ENCODE assay signal across 2 cellular contexts in the genomic region with DNA sequence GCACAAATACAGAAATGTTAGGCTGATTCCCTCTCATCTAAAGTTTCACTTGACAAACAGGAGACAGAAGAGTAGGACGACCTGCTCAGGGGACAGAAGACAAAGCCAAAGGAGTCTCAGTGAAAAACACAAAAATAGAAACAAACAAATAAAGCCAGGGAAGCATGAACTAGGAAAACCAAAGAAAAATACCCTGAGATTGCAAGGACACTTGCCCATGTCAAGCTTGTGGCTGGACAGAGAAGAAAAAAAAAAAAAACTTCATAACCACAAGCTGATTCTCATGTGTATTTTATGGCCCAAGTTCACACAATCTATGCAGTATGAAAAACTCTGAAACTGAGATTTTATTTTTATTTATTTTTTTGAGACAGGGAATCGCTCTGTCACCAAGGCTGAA.
TF ChIP-seq lines count a peak whose summit lies in the region.

No MANE protein-coding gene starts in this region.

TF ChIP-seq in A549, 52 proteins besides CTCF, POLR2A, EP300 and RAD21:
- TF ChIP-seq, protein P1, sequence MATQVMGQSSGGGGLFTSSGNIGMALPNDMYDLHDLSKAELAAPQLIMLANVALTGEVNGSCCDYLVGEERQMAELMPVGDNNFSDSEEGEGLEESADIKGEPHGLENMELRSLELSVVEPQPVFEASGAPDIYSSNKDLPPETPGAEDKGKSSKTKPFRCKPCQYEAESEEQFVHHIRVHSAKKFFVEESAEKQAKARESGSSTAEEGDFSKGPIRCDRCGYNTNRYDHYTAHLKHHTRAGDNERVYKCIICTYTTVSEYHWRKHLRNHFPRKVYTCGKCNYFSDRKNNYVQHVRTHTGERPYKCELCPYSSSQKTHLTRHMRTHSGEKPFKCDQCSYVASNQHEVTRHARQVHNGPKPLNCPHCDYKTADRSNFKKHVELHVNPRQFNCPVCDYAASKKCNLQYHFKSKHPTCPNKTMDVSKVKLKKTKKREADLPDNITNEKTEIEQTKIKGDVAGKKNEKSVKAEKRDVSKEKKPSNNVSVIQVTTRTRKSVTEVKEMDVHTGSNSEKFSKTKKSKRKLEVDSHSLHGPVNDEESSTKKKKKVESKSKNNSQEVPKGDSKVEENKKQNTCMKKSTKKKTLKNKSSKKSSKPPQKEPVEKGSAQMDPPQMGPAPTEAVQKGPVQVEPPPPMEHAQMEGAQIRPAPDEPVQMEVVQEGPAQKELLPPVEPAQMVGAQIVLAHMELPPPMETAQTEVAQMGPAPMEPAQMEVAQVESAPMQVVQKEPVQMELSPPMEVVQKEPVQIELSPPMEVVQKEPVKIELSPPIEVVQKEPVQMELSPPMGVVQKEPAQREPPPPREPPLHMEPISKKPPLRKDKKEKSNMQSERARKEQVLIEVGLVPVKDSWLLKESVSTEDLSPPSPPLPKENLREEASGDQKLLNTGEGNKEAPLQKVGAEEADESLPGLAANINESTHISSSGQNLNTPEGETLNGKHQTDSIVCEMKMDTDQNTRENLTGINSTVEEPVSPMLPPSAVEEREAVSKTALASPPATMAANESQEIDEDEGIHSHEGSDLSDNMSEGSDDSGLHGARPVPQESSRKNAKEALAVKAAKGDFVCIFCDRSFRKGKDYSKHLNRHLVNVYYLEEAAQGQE (IDR thresholded peaks at IDR 0.05), result no peak
- TF ChIP-seq POLR2AphosphoS2 (conservative IDR thresholded peaks at IDR 0.05; ENCODE audit: low read length), result no peak
- TF ChIP-seq, protein P2, sequence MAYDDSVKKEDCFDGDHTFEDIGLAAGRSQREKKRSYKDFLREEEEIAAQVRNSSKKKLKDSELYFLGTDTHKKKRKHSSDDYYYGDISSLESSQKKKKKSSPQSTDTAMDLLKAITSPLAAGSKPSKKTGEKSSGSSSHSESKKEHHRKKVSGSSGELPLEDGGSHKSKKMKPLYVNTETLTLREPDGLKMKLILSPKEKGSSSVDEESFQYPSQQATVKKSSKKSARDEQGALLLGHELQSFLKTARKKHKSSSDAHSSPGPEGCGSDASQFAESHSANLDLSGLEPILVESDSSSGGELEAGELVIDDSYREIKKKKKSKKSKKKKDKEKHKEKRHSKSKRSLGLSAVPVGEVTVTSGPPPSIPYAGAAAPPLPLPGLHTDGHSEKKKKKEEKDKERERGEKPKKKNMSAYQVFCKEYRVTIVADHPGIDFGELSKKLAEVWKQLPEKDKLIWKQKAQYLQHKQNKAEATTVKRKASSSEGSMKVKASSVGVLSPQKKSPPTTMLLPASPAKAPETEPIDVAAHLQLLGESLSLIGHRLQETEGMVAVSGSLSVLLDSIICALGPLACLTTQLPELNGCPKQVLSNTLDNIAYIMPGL (CRISPR knock-in tag; IDR thresholded peaks at IDR 0.05; ENCODE audit: borderline replicate concordance), result no peak
- TF ChIP-seq FOXS1 (CRISPR knock-in tag; IDR thresholded peaks at IDR 0.05), result no peak
- TF ChIP-seq, protein P3, sequence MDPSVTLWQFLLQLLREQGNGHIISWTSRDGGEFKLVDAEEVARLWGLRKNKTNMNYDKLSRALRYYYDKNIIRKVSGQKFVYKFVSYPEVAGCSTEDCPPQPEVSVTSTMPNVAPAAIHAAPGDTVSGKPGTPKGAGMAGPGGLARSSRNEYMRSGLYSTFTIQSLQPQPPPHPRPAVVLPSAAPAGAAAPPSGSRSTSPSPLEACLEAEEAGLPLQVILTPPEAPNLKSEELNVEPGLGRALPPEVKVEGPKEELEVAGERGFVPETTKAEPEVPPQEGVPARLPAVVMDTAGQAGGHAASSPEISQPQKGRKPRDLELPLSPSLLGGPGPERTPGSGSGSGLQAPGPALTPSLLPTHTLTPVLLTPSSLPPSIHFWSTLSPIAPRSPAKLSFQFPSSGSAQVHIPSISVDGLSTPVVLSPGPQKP (IDR thresholded peaks at IDR 0.05; ENCODE audit: low read depth, low read length), result no peak

TF ChIP-seq in GM23338, 12 proteins besides CTCF, POLR2A, EP300 and RAD21 (continued from another document):
- no peak for TF ChIP-seq ZNF331 (CRISPR knock-in tag; IDR thresholded peaks at IDR 0.05; ENCODE audit: low read depth)
- TF ChIP-seq NANOG (IDR thresholded peaks at IDR 0.05; ENCODE audit: borderline replicate concordance), result no peak
- TF ChIP-seq, protein P4, sequence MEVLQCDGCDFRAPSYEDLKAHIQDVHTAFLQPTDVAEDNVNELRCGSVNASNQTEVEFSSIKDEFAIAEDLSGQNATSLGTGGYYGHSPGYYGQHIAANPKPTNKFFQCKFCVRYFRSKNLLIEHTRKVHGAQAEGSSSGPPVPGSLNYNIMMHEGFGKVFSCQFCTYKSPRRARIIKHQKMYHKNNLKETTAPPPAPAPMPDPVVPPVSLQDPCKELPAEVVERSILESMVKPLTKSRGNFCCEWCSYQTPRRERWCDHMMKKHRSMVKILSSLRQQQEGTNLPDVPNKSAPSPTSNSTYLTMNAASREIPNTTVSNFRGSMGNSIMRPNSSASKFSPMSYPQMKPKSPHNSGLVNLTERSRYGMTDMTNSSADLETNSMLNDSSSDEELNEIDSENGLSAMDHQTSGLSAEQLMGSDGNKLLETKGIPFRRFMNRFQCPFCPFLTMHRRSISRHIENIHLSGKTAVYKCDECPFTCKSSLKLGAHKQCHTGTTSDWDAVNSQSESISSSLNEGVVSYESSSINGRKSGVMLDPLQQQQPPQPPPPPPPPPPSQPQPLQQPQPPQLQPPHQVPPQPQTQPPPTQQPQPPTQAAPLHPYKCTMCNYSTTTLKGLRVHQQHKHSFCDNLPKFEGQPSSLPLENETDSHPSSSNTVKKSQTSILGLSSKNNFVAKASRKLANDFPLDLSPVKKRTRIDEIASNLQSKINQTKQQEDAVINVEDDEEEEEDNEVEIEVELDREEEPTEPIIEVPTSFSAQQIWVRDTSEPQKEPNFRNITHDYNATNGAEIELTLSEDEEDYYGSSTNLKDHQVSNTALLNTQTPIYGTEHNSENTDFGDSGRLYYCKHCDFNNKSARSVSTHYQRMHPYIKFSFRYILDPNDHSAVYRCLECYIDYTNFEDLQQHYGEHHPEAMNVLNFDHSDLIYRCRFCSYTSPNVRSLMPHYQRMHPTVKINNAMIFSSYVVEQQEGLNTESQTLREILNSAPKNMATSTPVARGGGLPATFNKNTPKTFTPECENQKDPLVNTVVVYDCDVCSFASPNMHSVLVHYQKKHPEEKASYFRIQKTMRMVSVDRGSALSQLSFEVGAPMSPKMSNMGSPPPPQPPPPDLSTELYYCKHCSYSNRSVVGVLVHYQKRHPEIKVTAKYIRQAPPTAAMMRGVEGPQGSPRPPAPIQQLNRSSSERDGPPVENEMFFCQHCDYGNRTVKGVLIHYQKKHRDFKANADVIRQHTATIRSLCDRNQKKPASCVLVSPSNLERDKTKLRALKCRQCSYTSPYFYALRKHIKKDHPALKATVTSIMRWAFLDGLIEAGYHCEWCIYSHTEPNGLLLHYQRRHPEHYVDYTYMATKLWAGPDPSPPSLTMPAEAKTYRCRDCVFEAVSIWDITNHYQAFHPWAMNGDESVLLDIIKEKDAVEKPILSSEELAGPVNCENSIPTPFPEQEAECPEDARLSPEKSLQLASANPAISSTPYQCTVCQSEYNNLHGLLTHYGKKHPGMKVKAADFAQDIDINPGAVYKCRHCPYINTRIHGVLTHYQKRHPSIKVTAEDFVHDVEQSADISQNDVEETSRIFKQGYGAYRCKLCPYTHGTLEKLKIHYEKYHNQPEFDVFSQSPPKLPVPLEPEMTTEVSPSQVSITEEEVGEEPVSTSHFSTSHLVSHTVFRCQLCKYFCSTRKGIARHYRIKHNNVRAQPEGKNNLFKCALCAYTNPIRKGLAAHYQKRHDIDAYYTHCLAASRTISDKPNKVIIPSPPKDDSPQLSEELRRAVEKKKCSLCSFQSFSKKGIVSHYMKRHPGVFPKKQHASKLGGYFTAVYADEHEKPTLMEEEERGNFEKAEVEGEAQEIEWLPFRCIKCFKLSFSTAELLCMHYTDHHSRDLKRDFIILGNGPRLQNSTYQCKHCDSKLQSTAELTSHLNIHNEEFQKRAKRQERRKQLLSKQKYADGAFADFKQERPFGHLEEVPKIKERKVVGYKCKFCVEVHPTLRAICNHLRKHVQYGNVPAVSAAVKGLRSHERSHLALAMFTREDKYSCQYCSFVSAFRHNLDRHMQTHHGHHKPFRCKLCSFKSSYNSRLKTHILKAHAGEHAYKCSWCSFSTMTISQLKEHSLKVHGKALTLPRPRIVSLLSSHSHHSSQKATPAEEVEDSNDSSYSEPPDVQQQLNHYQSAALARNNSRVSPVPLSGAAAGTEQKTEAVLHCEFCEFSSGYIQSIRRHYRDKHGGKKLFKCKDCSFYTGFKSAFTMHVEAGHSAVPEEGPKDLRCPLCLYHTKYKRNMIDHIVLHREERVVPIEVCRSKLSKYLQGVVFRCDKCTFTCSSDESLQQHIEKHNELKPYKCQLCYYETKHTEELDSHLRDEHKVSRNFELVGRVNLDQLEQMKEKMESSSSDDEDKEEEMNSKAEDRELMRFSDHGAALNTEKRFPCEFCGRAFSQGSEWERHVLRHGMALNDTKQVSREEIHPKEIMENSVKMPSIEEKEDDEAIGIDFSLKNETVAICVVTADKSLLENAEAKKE (CRISPR knock-in tag; IDR thresholded peaks at IDR 0.05), result no peak
- TF ChIP-seq, protein P1 (IDR thresholded peaks at IDR 0.05; ENCODE audit: unreplicated experiment), result no peak
- no peak for TF ChIP-seq CREB1 (CRISPR knock-in tag; IDR thresholded peaks at IDR 0.05; ENCODE audit: low read depth)
- no peak for TF ChIP-seq STAT1 (IDR thresholded peaks at IDR 0.05; ENCODE audit: unreplicated experiment)
